Comparison of ENCODE assay signal across 27 cellular contexts in genomic region chr7:112121290-112121689, GRCh38.
"Had no signal": no experiment of that assay in that cellular context is flagged by ENCODE, and none has a peak within 500 bp of the region (broad histone marks: within the 10 kb centered on the region; RNA-seq: fewer than 3 reads in every experiment).

No MANE protein-coding gene starts in this region.

- H3K4me3 ChIP-seq: hepatocyte, left ventricle myocardium inferior, lung, neural progenitor cell, right atrium auricular region, right lobe of liver, smooth muscle cell, testis, thyroid gland, transverse colon, upper lobe of left lung had no signal

- DNase-seq: islet precursor cell; left ventricle myocardium inferior; mesendoderm; naive B cell; natural killer cell; nephron progenitor cell; occipital lobe; right lobe of liver; stimulated activated CD4-positive, alpha-beta T cell treated with anti-CD3 and anti-CD28 coated beads, Interleukin-1b, Interleukin-23, amount 100 ng/mL, for 48 hours; stimulated activated CD4-positive, alpha-beta T cell treated with anti-CD3 and anti-CD28 coated beads, Interleukin-2, amount 100 ng/mL, for 48 hours; stimulated activated CD4-positive, alpha-beta T cell treated with anti-CD3 and anti-CD28 coated beads, Interleukin-4, amount 100 ng/mL, for 4 hours; stimulated activated CD8-positive, alpha-beta memory T cell treated with anti-CD3 and anti-CD28 coated beads, Interleukin-4, amount 100 ng/mL, for 48 hours; stimulated activated naive CD4-positive, alpha-beta T cell treated with Interleukin-2 at 50 U/mL for 16 hours; stimulated activated naive CD8-positive, alpha-beta T cell treated with anti-CD3 and anti-CD28 coated beads, Interleukin-15, amount 100 ng/mL, for 72 hours; substantia nigra; testis; thyroid gland; transverse colon; upper lobe of left lung had no signal

- H3K27me3 ChIP-seq: hepatocyte, neural progenitor cell, neutrophil, right atrium auricular region, right lobe of liver, testis, thyroid gland, transverse colon, upper lobe of left lung had no signal

- ATAC-seq: natural killer cell; stimulated activated memory B cell treated with anti-CD40 and anti-IgM and Interleukin-4, amounts not matched to agents 10 μg/mL and 1 μg/mL and 100 μg/mL, for 72 hours; stimulated activated naive CD8-positive, alpha-beta T cell treated with anti-CD3 and anti-CD28 coated beads, Interleukin-15, amount 100 ng/mL, for 72 hours had no signal

- H3K27ac ChIP-seq: hepatocyte, left ventricle myocardium inferior, neural progenitor cell, neutrophil, parathyroid adenoma, right atrium auricular region, testis, thyroid gland, transverse colon, upper lobe of left lung had no signal
